11 cellular contexts compared by ENCODE assay signal in genomic region chr1:207941664-207942063, GRCh38. TPM values are rescaled to one million over a fixed set of nuclear protein-coding genes. Genes with fewer than 3 reads are reported as not detected.
A peak's percentile ranks its signal among the peaks of the same experiment; 100 is the strongest.
DNase-seq lines count a peak whose midpoint lies in the region; ATAC-seq, FAIRE-seq and TF ChIP-seq lines count a peak whose summit lies in the region.
"Had no signal": no experiment of that assay in that cellular context is flagged by ENCODE, and none has a peak within 500 bp of the region (broad histone marks: within the 10 kb centered on the region; RNA-seq: fewer than 3 reads in every experiment).

No MANE protein-coding gene starts in this region.

- no peaks in the 10 kb centered on the region for H4K20me1 ChIP-seq in astrocyte (ENCODE audit: insufficient read depth, low read length)

- H3K4me3 Mint-ChIP-seq in astrocyte (ENCODE audit: unreplicated experiment): no peak overlapping the region
- H3K4me3 Mint-ChIP-seq: mesothelial cell of epicardium had no signal

- DNase-seq in GM03348 (ENCODE audit: low spot score): peak; percentile 26
- peak; percentile 75 for DNase-seq in astrocyte (ENCODE audit: low read depth)
- DNase-seq in heart left ventricle: peak; percentile 83 to 87 (median 87)
- peak; percentile 86 for DNase-seq in sciatic nerve (ENCODE audit: low spot score)
- DNase-seq in NCI-H345 treated with DMSO at 0.1 percent for 48 hours (lab: John Stamatoyannopoulos, UW; ENCODE audit: unreplicated experiment): no peak
- DNase-seq in NOMO-1 treated with dmso at 0.1 percent for 144 hours (lab: John Stamatoyannopoulos, UW; ENCODE audit: unreplicated experiment): no peak
- no peak for DNase-seq in HPDE6-E6E7 (ENCODE audit: extremely low spot score)
- DNase-seq: activated CD4-positive, alpha-beta T cell treated with anti-CD3 and anti-CD28 coated beads for 4 hours; DMS153 had no signal

- H2AFZ ChIP-seq in astrocyte (ENCODE audit: low read depth, low read length): peak overlapping the region; percentile 52

- no peak overlapping the region for H3K4me3 ChIP-seq in astrocyte (ENCODE audit: insufficient read depth, low read depth, low read length)
- H3K4me3 ChIP-seq in heart left ventricle: peak overlapping the region in 7 of 12 donors; percentile 10 to 36 (median 29)

- H3K36me3 Mint-ChIP-seq in astrocyte (ENCODE audit: low read depth, unreplicated experiment): no peaks in the 10 kb centered on the region
- H3K36me3 Mint-ChIP-seq: mesothelial cell of epicardium had no signal

- H3K36me3 ChIP-seq in astrocyte (ENCODE audit: insufficient read depth, low read length) (no peaks in the 10 kb centered on the region), heart left ventricle (no peaks in the 10 kb centered on the region)

- H3K27ac Mint-ChIP-seq in astrocyte (ENCODE audit: unreplicated experiment): no peak overlapping the region
- H3K27ac Mint-ChIP-seq: mesothelial cell of epicardium had no signal

- no peaks in the 10 kb centered on the region for H3K9me3 ChIP-seq in astrocyte (ENCODE audit: insufficient read depth, low read depth, low read length)
- no peaks in the 10 kb centered on the region for H3K9me3 ChIP-seq in heart left ventricle

- H3K9me3 Mint-ChIP-seq in astrocyte (ENCODE audit: unreplicated experiment): no peaks in the 10 kb centered on the region
- H3K9me3 Mint-ChIP-seq: mesothelial cell of epicardium had no signal

- no peak overlapping the region for H3K4me2 ChIP-seq in astrocyte (ENCODE audit: low read length)

- no peaks in the 10 kb centered on the region for H3K27me3 Mint-ChIP-seq in astrocyte (ENCODE audit: low read depth, unreplicated experiment)

- TF ChIP-seq POLR2A in heart left ventricle (IDR thresholded peaks at IDR 0.05): no peak

- H3K4me1 ChIP-seq in astrocyte (ENCODE audit: insufficient read depth, low read length) (peaks cover 6% of the 10 kb centered on the region), heart left ventricle (peaks cover 0 to 52% (median 10%) of the 10 kb centered on the region in 12 donors)

- no peaks in the 10 kb centered on the region for H3K79me2 ChIP-seq in astrocyte (ENCODE audit: insufficient read depth, low read length)

- H3K27me3 ChIP-seq in astrocyte (ENCODE audit: insufficient read depth, low read length) (no peaks in the 10 kb centered on the region), heart left ventricle (no peaks in the 10 kb centered on the region)

- WGBS in heart left ventricle, 4 donors: 24 to 32% (median 26%) methylated on average over 7 of the region's 7 CpGs

- intact Hi-C loops in heart left ventricle (cut with DNase I): loop anchor here in 2 of 10 donors (1.0 kb wide), 2 partner anchors 18 to 31 kb away; no protein-coding TSS in a partner anchor
- intact Hi-C loops in sciatic nerve (cut with DNase I): no loop called here

- ATAC-seq in heart left ventricle (peak; percentile 89 to 97 (median 92)), sciatic nerve (peak; percentile 95), GM18868 (IDR thresholded peaks at IDR 0.05; ENCODE audit: unreplicated experiment) (no peak)

- no peak for FAIRE-seq in astrocyte (lab: Jason Lieb, UNC)

- H3K9ac ChIP-seq in astrocyte (ENCODE audit: low read length): no peak overlapping the region

- H3K27ac ChIP-seq in astrocyte (ENCODE audit: low read depth, low read length) (no peak overlapping the region), heart left ventricle (peak overlapping the region; percentile 63 to 94 (median 80))

- peaks cover 3% of the 10 kb centered on the region for H3K4me1 Mint-ChIP-seq in astrocyte (ENCODE audit: low read depth, unreplicated experiment)
- H3K4me1 Mint-ChIP-seq: mesothelial cell of epicardium had no signal

- TF ChIP-seq CTCF in astrocyte (IDR thresholded peaks at IDR 0.05; ENCODE audit: insufficient read depth, low read depth, low read length) (no peak), heart left ventricle (IDR thresholded peaks at IDR 0.05) (no peak)

RNA-seq across cellular contexts. Expression of gene CD34, which starts 30.7 kb away (rescaled TPM):
- total RNA-seq in astrocyte: 0.29 and 0.45 TPM in 2 replicates
- 100 to 1,000 TPM in 1 of 9 donors, 10 to 100 TPM in 8; 43.6 to 103 (median 63.8) TPM for total RNA-seq in heart left ventricle
- 10 to 100 TPM; 37.4 to 41.8 TPM for polyA plus RNA-seq in heart left ventricle
- 103 TPM for total RNA-seq in sciatic nerve

Comparison
In these comparisons a context has a peak if more than half of its experiments do, and no peak if none do; other contexts are left out.
1. DNase-seq: peak in GM03348 (single experiment), astrocyte (single experiment), heart left ventricle (5 of 5) and sciatic nerve (single experiment); none in NCI-H345 treated with DMSO at 0.1 percent for 48 hours (single experiment), NOMO-1 treated with dmso at 0.1 percent for 144 hours (single experiment) and HPDE6-E6E7 (single experiment).
2. RNA of gene CD34, which starts 30.7 kb away (total RNA-seq): 103 TPM in sciatic nerve (single experiment) and 43.6 to 103 TPM in heart left ventricle; 0.29 to 0.45 TPM in astrocyte; every median in the first group is over 10 times any median in the second.